Comparison of ENCODE assay signal across 9 cellular contexts in the genomic region with DNA sequence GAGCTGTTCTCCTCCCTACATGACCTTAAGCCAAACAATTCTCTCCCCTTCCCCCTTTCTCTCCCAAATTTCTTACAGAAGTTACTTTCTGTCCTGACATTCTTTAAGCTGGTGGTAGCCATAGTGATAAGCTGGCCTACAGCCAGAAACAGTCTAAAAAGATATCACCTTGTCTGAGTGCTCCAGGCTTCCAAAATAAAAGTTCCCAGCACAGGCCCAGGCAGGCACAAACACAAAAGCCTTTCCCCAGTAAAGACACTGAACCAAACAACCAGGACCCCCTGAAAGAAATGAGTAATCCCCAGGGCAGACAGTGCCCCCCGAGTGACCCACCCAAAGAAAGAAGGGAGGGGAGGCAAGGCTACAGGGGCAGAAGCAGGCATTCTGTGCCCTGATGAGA. TPM values are rescaled to one million over a fixed set of nuclear protein-coding genes. Genes with fewer than 3 reads are reported as not detected.
DNase-seq lines count a peak whose midpoint lies in the region; ATAC-seq, FAIRE-seq and TF ChIP-seq lines count a peak whose summit lies in the region.
"Had no signal": no experiment of that assay in that cellular context is flagged by ENCODE, and none has a peak within 500 bp of the region (broad histone marks: within the 10 kb centered on the region; RNA-seq: fewer than 3 reads in every experiment).

No MANE protein-coding gene starts in this region.

- no peak overlapping the region for H3K27ac ChIP-seq in HUES6 (ENCODE audit: low read depth, low read length)
- H3K27ac ChIP-seq in right atrium auricular region: peak overlapping the region; percentile 66 to 77
- H3K27ac ChIP-seq in small intestine (ENCODE audit: low read depth in 1 of 2, low read length in 1 of 2): no peak overlapping the region

- H3K9me3 ChIP-seq in HUES6 (ENCODE audit: control insufficient read depth, insufficient read depth, low read depth, low read length) (no peaks in the 10 kb centered on the region), right atrium auricular region (no peaks in the 10 kb centered on the region), small intestine (ENCODE audit: control insufficient read depth, low read depth) (no peaks in the 10 kb centered on the region)

- peak overlapping the region; percentile 4 for H3K9ac ChIP-seq in HUES6 (ENCODE audit: low read length)

- no peaks in the 10 kb centered on the region for H3K27me3 ChIP-seq in HUES6 (ENCODE audit: control insufficient read depth, insufficient read depth, low read length)
- H3K27me3 ChIP-seq in right atrium auricular region: no peaks in the 10 kb centered on the region
- H3K27me3 ChIP-seq in small intestine (ENCODE audit: control insufficient read depth in 2 of 2, insufficient read depth in 2 of 2, low read length in 2 of 2): no peaks in the 10 kb centered on the region

- no peaks in the 10 kb centered on the region for H3K36me3 Mint-ChIP-seq in activated T-helper 17 cell treated with anti-CD3 and anti-CD28 coated beads, Interleukin-2, amount 50 U/mL, for 72 hours (ENCODE audit: low read depth)

- ATAC-seq in activated T-helper 17 cell treated with anti-CD3 and anti-CD28 coated beads, Interleukin-2, amount 50 U/mL, for 72 hours (replicated peaks): no peak
- no peak for ATAC-seq in GM18502 (IDR thresholded peaks at IDR 0.05; ENCODE audit: poor library complexity, unreplicated experiment)
- ATAC-seq: PC-3 had no signal

- H3K9me3 Mint-ChIP-seq in activated T-helper 17 cell treated with anti-CD3 and anti-CD28 coated beads, Interleukin-2, amount 50 U/mL, for 72 hours: no peaks in the 10 kb centered on the region

- H3K4me1 Mint-ChIP-seq in activated T-helper 17 cell treated with anti-CD3 and anti-CD28 coated beads, Interleukin-2, amount 50 U/mL, for 72 hours: peaks cover 6% of the 10 kb centered on the region

- H3K36me3 ChIP-seq in HUES6 (ENCODE audit: control insufficient read depth, insufficient read depth, low read length) (no peaks in the 10 kb centered on the region), right atrium auricular region (no peaks in the 10 kb centered on the region), small intestine (ENCODE audit: control insufficient read depth in 2 of 2, insufficient read depth in 2 of 2, low read length in 2 of 2) (peaks cover 0 to 2% of the 10 kb centered on the region in 2 donors)

- H3K27ac Mint-ChIP-seq in activated T-helper 17 cell treated with anti-CD3 and anti-CD28 coated beads, Interleukin-2, amount 50 U/mL, for 72 hours: peak overlapping the region; percentile 42

- H3K4me3 ChIP-seq in HUES6 (ENCODE audit: low read depth, low read length) (no peak overlapping the region), right atrium auricular region (no peak overlapping the region), small intestine (ENCODE audit: low read depth in 1 of 2, low read length in 2 of 2) (no peak overlapping the region)

- H3K27me3 Mint-ChIP-seq in activated T-helper 17 cell treated with anti-CD3 and anti-CD28 coated beads, Interleukin-2, amount 50 U/mL, for 72 hours: no peaks in the 10 kb centered on the region

- no peak for FAIRE-seq in small intestine (lab: Jason Lieb, UNC)

- TF ChIP-seq CTCF in right atrium auricular region (IDR thresholded peaks at IDR 0.05): no peak

- DNase-seq in right atrium auricular region (ENCODE audit: low spot score): no peak
- peak; percentile 32 for DNase-seq in small intestine
- DNase-seq in kidney glomerular epithelial cell (lab: John Stamatoyannopoulos, UW): no peak
- no peak for DNase-seq in SK-N-DZ (ENCODE audit: low spot score)
- no peak for DNase-seq in activated CD4-positive, alpha-beta T cell treated with anti-CD3 and anti-CD28 coated beads for 4 hours
- DNase-seq: PC-3 had no signal

- WGBS in small intestine, 3 donors: 27 to 60% (median 29%) methylated on average over 1 of the region's 1 CpG

- H3K4me1 ChIP-seq in HUES6 (ENCODE audit: control insufficient read depth, insufficient read depth, low read length) (peaks cover 28% of the 10 kb centered on the region), right atrium auricular region (peaks cover 0 to 61% of the 10 kb centered on the region in 2 donors), small intestine (ENCODE audit: control insufficient read depth in 2 of 2, insufficient read depth in 1 of 2, low read depth in 1 of 2, low read length in 1 of 2) (peaks cover 6 to 15% of the 10 kb centered on the region in 2 donors)

- H3K4me3 Mint-ChIP-seq in activated T-helper 17 cell treated with anti-CD3 and anti-CD28 coated beads, Interleukin-2, amount 50 U/mL, for 72 hours: no peak overlapping the region

RNA-seq across cellular contexts. Expression of a gene that starts 19.2 kb away (rescaled TPM):
- total RNA-seq in activated T-helper 17 cell treated with anti-CD3 and anti-CD28 coated beads, Interleukin-2, amount 50 U/mL, for 72 hours: 10 to 100 TPM; 24.4 to 27.0 TPM
- 10 to 100 TPM; 32.7 to 41.3 TPM for total RNA-seq in right atrium auricular region
- polyA plus RNA-seq in small intestine: 10 to 100 TPM; 21.6 to 68.2 (median 30.2) TPM
- 18.4 and 19.5 TPM in 2 replicates for polyA plus RNA-seq in SK-N-DZ (2014; cell fraction: cytosol; rRNA removed)
- polyA plus RNA-seq in SK-N-DZ (2014; cell fraction: nucleus; rRNA removed): 10.3 and 13.1 TPM in 2 replicates

Comparison
In these comparisons a context has a peak if more than half of its experiments do, and no peak if none do; other contexts are left out.
1. H3K27ac ChIP-seq: peak in right atrium auricular region (2 of 2); none in HUES6 (single experiment) and small intestine (0 of 2).